ENCODE assay signal across 1 cellular context in the genomic region with DNA sequence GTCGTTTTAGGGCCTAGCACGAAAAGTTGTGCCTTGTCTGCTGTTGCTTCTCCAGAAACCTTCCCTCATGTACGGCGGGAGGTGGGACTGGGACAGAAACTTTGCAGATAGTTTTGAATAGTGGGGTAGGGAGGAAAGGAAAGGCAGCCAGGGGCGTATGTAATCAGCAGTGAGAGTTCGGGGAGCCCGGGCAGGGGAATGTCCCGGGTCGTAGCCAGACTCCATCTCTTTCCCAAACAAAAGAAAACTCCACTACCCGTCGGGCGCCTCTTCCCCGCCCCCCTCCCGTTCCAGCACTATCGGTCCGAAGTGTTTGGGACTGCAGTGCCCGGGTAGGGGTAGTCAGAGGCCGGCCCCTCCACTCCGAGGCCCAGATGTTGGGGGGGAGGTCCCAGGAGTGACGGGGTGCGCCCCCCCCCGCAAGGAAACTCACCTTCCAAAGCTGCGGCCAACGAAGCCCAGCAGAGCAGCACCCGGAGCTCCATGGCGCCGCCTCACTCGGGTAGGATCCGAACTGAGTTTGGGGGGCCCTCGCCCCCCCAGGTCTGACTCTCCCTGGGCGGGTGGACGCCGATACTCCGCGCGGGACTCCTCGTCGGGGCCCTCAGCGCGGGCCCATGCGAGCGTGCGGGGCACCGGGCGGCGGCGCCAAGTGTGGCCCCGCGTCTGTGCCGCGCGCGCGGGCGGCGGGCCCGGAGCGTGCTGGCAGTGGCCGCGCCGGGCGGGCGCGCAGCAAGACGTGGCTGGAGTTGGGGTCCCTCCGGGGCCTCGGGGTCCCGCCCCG.
A peak's percentile ranks its signal among the peaks of the same experiment; 100 is the strongest.
TF ChIP-seq lines count a peak whose summit lies in the region.

No MANE protein-coding gene starts in this region.

TF ChIP-seq in HEK293, 187 proteins besides CTCF, POLR2A, EP300 and RAD21 (continued from another document and continues in another):
- TF ChIP-seq INSM2 (tag by site-specific recombination; IDR thresholded peaks at IDR 0.05) (no peak), YY2 (tag by site-specific recombination; IDR thresholded peaks at IDR 0.05) (no peak), ZNF266 (tag by site-specific recombination; IDR thresholded peaks at IDR 0.05; ENCODE audit: low read depth) (no peak), ZXDB (tag by site-specific recombination; IDR thresholded peaks at IDR 0.05) (0 out of 2 replicates have a peak, but pooled peaks have one; percentile 32), ZNF596 (tag by site-specific recombination; IDR thresholded peaks at IDR 0.05) (no peak), HOXC10 (CRISPR knock-in tag; IDR thresholded peaks at IDR 0.05) (no peak), ZFP37 (tag by site-specific recombination; IDR thresholded peaks at IDR 0.05) (no peak), ZBTB21 (tag by site-specific recombination; IDR thresholded peaks at IDR 0.05) (no peak), ZNF148 (tag by site-specific recombination; IDR thresholded peaks at IDR 0.05; ENCODE audit: borderline replicate concordance) (no peak), ZNF660 (tag by site-specific recombination; IDR thresholded peaks at IDR 0.05) (peak; percentile 25; the same call in 1 of the 2 replicates), RBAK (tag by site-specific recombination; IDR thresholded peaks at IDR 0.05) (no peak), ZNF18 (tag by site-specific recombination; IDR thresholded peaks at IDR 0.05) (no peak), ZNF626 (tag by site-specific recombination; IDR thresholded peaks at IDR 0.05) (no peak), ZNF449 (tag by site-specific recombination; IDR thresholded peaks at IDR 0.05) (peak; percentile 89), KLF9 (tag by site-specific recombination; IDR thresholded peaks at IDR 0.05; ENCODE audit: low read depth) (peak; percentile 38; the same call in 1 of the 2 replicates), MEIS1 (CRISPR knock-in tag; IDR thresholded peaks at IDR 0.05; ENCODE audit: borderline replicate concordance) (no peak), ZNF302 (tag by site-specific recombination; IDR thresholded peaks at IDR 0.05; ENCODE audit: low read depth) (no peak), HOXA7 (CRISPR knock-in tag; IDR thresholded peaks at IDR 0.05; ENCODE audit: borderline replicate concordance) (no peak), ZNF501 (tag by site-specific recombination; IDR thresholded peaks at IDR 0.05) (0 out of 2 replicates have a peak, but pooled peaks have one; percentile 38), ZNF610 (tag by site-specific recombination; IDR thresholded peaks at IDR 0.05; ENCODE audit: borderline replicate concordance) (no peak), ZNF335 (tag by site-specific recombination; conservative IDR thresholded peaks at IDR 0.05) (peak; percentile 55), EGR2 (tag by site-specific recombination; IDR thresholded peaks at IDR 0.05; ENCODE audit: low read depth) (no peak), ZNF350 (tag by site-specific recombination; IDR thresholded peaks at IDR 0.05) (no peak), ZNF37A (tag by site-specific recombination; IDR thresholded peaks at IDR 0.05) (no peak), ZNF530 (tag by site-specific recombination; IDR thresholded peaks at IDR 0.05; ENCODE audit: low read depth) (no peak), TCF7L2 (IDR thresholded peaks at IDR 0.05; ENCODE audit: borderline replicate concordance, low read depth, low read length) (no peak), AEBP2 (tag by site-specific recombination; IDR thresholded peaks at IDR 0.05; ENCODE audit: borderline replicate concordance) (no peak), ZSCAN30 (tag by site-specific recombination; IDR thresholded peaks at IDR 0.05) (no peak)
- TF ChIP-seq, protein P1, sequence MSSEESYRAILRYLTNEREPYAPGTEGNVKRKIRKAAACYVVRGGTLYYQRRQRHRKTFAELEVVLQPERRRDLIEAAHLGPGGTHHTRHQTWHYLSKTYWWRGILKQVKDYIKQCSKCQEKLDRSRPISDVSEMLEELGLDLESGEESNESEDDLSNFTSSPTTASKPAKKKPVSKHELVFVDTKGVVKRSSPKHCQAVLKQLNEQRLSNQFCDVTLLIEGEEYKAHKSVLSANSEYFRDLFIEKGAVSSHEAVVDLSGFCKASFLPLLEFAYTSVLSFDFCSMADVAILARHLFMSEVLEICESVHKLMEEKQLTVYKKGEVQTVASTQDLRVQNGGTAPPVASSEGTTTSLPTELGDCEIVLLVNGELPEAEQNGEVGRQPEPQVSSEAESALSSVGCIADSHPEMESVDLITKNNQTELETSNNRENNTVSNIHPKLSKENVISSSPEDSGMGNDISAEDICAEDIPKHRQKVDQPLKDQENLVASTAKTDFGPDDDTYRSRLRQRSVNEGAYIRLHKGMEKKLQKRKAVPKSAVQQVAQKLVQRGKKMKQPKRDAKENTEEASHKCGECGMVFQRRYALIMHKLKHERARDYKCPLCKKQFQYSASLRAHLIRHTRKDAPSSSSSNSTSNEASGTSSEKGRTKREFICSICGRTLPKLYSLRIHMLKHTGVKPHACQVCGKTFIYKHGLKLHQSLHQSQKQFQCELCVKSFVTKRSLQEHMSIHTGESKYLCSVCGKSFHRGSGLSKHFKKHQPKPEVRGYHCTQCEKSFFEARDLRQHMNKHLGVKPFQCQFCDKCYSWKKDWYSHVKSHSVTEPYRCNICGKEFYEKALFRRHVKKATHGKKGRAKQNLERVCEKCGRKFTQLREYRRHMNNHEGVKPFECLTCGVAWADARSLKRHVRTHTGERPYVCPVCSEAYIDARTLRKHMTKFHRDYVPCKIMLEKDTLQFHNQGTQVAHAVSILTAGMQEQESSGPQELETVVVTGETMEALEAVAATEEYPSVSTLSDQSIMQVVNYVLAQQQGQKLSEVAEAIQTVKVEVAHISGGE (tag by site-specific recombination; conservative IDR thresholded peaks at IDR 0.05; ENCODE audit: low read depth), result 0 out of 2 replicates have a peak, but pooled peaks have one; percentile 8
- TF ChIP-seq, protein P2, sequence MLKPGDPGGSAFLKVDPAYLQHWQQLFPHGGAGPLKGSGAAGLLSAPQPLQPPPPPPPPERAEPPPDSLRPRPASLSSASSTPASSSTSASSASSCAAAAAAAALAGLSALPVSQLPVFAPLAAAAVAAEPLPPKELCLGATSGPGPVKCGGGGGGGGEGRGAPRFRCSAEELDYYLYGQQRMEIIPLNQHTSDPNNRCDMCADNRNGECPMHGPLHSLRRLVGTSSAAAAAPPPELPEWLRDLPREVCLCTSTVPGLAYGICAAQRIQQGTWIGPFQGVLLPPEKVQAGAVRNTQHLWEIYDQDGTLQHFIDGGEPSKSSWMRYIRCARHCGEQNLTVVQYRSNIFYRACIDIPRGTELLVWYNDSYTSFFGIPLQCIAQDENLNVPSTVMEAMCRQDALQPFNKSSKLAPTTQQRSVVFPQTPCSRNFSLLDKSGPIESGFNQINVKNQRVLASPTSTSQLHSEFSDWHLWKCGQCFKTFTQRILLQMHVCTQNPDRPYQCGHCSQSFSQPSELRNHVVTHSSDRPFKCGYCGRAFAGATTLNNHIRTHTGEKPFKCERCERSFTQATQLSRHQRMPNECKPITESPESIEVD (tag by site-specific recombination; IDR thresholded peaks at IDR 0.05), result no peak
- TF ChIP-seq, protein P3, sequence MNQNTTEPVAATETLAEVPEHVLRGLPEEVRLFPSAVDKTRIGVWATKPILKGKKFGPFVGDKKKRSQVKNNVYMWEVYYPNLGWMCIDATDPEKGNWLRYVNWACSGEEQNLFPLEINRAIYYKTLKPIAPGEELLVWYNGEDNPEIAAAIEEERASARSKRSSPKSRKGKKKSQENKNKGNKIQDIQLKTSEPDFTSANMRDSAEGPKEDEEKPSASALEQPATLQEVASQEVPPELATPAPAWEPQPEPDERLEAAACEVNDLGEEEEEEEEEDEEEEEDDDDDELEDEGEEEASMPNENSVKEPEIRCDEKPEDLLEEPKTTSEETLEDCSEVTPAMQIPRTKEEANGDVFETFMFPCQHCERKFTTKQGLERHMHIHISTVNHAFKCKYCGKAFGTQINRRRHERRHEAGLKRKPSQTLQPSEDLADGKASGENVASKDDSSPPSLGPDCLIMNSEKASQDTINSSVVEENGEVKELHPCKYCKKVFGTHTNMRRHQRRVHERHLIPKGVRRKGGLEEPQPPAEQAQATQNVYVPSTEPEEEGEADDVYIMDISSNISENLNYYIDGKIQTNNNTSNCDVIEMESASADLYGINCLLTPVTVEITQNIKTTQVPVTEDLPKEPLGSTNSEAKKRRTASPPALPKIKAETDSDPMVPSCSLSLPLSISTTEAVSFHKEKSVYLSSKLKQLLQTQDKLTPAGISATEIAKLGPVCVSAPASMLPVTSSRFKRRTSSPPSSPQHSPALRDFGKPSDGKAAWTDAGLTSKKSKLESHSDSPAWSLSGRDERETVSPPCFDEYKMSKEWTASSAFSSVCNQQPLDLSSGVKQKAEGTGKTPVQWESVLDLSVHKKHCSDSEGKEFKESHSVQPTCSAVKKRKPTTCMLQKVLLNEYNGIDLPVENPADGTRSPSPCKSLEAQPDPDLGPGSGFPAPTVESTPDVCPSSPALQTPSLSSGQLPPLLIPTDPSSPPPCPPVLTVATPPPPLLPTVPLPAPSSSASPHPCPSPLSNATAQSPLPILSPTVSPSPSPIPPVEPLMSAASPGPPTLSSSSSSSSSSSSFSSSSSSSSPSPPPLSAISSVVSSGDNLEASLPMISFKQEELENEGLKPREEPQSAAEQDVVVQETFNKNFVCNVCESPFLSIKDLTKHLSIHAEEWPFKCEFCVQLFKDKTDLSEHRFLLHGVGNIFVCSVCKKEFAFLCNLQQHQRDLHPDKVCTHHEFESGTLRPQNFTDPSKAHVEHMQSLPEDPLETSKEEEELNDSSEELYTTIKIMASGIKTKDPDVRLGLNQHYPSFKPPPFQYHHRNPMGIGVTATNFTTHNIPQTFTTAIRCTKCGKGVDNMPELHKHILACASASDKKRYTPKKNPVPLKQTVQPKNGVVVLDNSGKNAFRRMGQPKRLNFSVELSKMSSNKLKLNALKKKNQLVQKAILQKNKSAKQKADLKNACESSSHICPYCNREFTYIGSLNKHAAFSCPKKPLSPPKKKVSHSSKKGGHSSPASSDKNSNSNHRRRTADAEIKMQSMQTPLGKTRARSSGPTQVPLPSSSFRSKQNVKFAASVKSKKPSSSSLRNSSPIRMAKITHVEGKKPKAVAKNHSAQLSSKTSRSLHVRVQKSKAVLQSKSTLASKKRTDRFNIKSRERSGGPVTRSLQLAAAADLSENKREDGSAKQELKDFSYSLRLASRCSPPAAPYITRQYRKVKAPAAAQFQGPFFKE (tag by site-specific recombination; IDR thresholded peaks at IDR 0.05; ENCODE audit: borderline replicate concordance), result no peak
